ENCODE assay signal across 26 cellular contexts in genomic region chr1:51691920-51692319, GRCh38.
"Had no signal": no experiment of that assay in that cellular context is flagged by ENCODE, and none has a peak within 500 bp of the region (broad histone marks: within the 10 kb centered on the region; RNA-seq: fewer than 3 reads in every experiment).

No MANE protein-coding gene starts in this region.

- DNase-seq: activated CD4-positive, alpha-beta memory T cell treated with anti-CD3 and anti-CD28 coated beads for 36 hours; activated CD4-positive, alpha-beta T cell treated with anti-CD3 and anti-CD28 coated beads, Interleukin-2, amount 10 ng/mL, durations not matched to agents 24 days and 14 days; activated CD4-positive, CD25-positive, alpha-beta regulatory T cell treated with anti-CD3 and anti-CD28 coated beads, Interleukin-2, amount 50 U/mL, for 72 hours; activated gamma-delta T cell treated with Interleukin-2 at 50 U/mL for 16 hours; activated naive CD4-positive, alpha-beta T cell treated with anti-CD3 and anti-CD28 coated beads, Interleukin-2, amount 50 U/mL, for 16 hours; activated naive CD8-positive, alpha-beta T cell treated with anti-CD3 and anti-CD28 coated beads, Interleukin-2, amount 50 U/mL, for 24 hours; activated T-cell treated with anti-CD3 and anti-CD28 coated beads, Interleukin-2, amount 50 U/mL, for 4 hours; amygdala; endodermal cell; foreskin melanocyte; islet precursor cell; naive thymus-derived CD8-positive, alpha-beta T cell; occipital lobe; right cardiac atrium; spleen; stimulated activated CD4-positive, alpha-beta T cell treated with anti-CD3 and anti-CD28 coated beads, Interleukin-2, amount 100 ng/mL, for 48 hours; stimulated activated naive CD4-positive, alpha-beta T cell treated with Interleukin-2 at 50 U/mL for 16 hours; T-helper 17 cell; T1000 had no signal

- H3K4me3 ChIP-seq: esophagus muscularis mucosa, spleen, tibial nerve had no signal

- ATAC-seq: activated naive CD8-positive, alpha-beta T cell treated with anti-CD3 and anti-CD28 coated beads, Interleukin-2, amount 50 U/mL, for 24 hours; activated T-cell treated with anti-CD3 and anti-CD28 coated beads, Interleukin-2, amount 50 U/mL, for 4 hours; activated T-helper 17 cell treated with anti-CD3 and anti-CD28 coated beads, Interleukin-2, amount 50 U/mL, for 72 hours; naive thymus-derived CD8-positive, alpha-beta T cell; right cardiac atrium; T-helper 17 cell had no signal

- H3K4me3 Mint-ChIP-seq: activated CD4-positive, alpha-beta memory T cell treated with anti-CD3 and anti-CD28 coated beads for 36 hours; activated CD4-positive, alpha-beta T cell treated with anti-CD3 and anti-CD28 coated beads, Interleukin-2, amount 10 ng/mL, durations not matched to agents 24 days and 14 days; activated naive CD8-positive, alpha-beta T cell treated with anti-CD3 and anti-CD28 coated beads, Interleukin-2, amount 50 U/mL, for 24 hours; activated T-cell treated with anti-CD3 and anti-CD28 coated beads, Interleukin-2, amount 50 U/mL, for 4 hours; activated T-helper 17 cell treated with anti-CD3 and anti-CD28 coated beads, Interleukin-2, amount 50 U/mL, for 72 hours; central memory CD8-positive, alpha-beta T cell; dendritic cell treated with granulocyte-macrophage colony-stimulating factor and Interleukin-4, amounts not matched to agents 40 ng/mL and 50 ng/mL, for 4 days; endodermal cell; memory B cell; naive thymus-derived CD8-positive, alpha-beta T cell; neural crest cell; T-helper 17 cell had no signal

- H3K36me3 Mint-ChIP-seq: activated CD4-positive, alpha-beta memory T cell treated with anti-CD3 and anti-CD28 coated beads for 36 hours; naive thymus-derived CD8-positive, alpha-beta T cell had no signal

- H3K9me3 ChIP-seq: esophagus muscularis mucosa, spleen, tibial nerve had no signal

- H3K27ac Mint-ChIP-seq: activated CD4-positive, alpha-beta memory T cell treated with anti-CD3 and anti-CD28 coated beads for 36 hours; activated CD4-positive, alpha-beta T cell treated with anti-CD3 and anti-CD28 coated beads, Interleukin-2, amount 10 ng/mL, durations not matched to agents 24 days and 14 days; activated naive CD8-positive, alpha-beta T cell treated with anti-CD3 and anti-CD28 coated beads, Interleukin-2, amount 50 U/mL, for 24 hours; activated T-helper 17 cell treated with anti-CD3 and anti-CD28 coated beads, Interleukin-2, amount 50 U/mL, for 72 hours; dendritic cell treated with granulocyte-macrophage colony-stimulating factor and Interleukin-4, amounts not matched to agents 40 ng/mL and 50 ng/mL, for 4 days; endodermal cell; memory B cell; T-helper 17 cell had no signal

- H3K27ac ChIP-seq: esophagus muscularis mucosa, tibial nerve had no signal

- H3K27me3 ChIP-seq: esophagus muscularis mucosa, spleen, tibial nerve had no signal

- H3K36me3 ChIP-seq: esophagus muscularis mucosa, spleen, tibial nerve had no signal

- H3K9me3 Mint-ChIP-seq: activated CD4-positive, alpha-beta memory T cell treated with anti-CD3 and anti-CD28 coated beads for 36 hours; activated CD4-positive, alpha-beta T cell treated with anti-CD3 and anti-CD28 coated beads, Interleukin-2, amount 10 ng/mL, durations not matched to agents 24 days and 14 days; activated naive CD8-positive, alpha-beta T cell treated with anti-CD3 and anti-CD28 coated beads, Interleukin-2, amount 50 U/mL, for 24 hours; activated T-cell treated with anti-CD3 and anti-CD28 coated beads, Interleukin-2, amount 50 U/mL, for 4 hours; activated T-helper 17 cell treated with anti-CD3 and anti-CD28 coated beads, Interleukin-2, amount 50 U/mL, for 72 hours; central memory CD8-positive, alpha-beta T cell; dendritic cell treated with granulocyte-macrophage colony-stimulating factor and Interleukin-4, amounts not matched to agents 40 ng/mL and 50 ng/mL, for 4 days; endodermal cell; memory B cell; naive thymus-derived CD8-positive, alpha-beta T cell; neural crest cell had no signal

- H3K27me3 Mint-ChIP-seq: activated CD4-positive, alpha-beta memory T cell treated with anti-CD3 and anti-CD28 coated beads for 36 hours; activated CD4-positive, alpha-beta T cell treated with anti-CD3 and anti-CD28 coated beads, Interleukin-2, amount 10 ng/mL, durations not matched to agents 24 days and 14 days; activated naive CD8-positive, alpha-beta T cell treated with anti-CD3 and anti-CD28 coated beads, Interleukin-2, amount 50 U/mL, for 24 hours; activated T-helper 17 cell treated with anti-CD3 and anti-CD28 coated beads, Interleukin-2, amount 50 U/mL, for 72 hours; central memory CD8-positive, alpha-beta T cell; dendritic cell treated with granulocyte-macrophage colony-stimulating factor and Interleukin-4, amounts not matched to agents 40 ng/mL and 50 ng/mL, for 4 days; memory B cell; naive thymus-derived CD8-positive, alpha-beta T cell; T-helper 17 cell had no signal
